ENCODE assay signal across 8 cellular contexts in genomic region chr19:2475702-2476450, GRCh38. TPM values are rescaled to one million over a fixed set of nuclear protein-coding genes. Genes with fewer than 3 reads are reported as not detected.
DNase-seq lines count a peak whose midpoint lies in the region; ATAC-seq and TF ChIP-seq lines count a peak whose summit lies in the region.

Gene GADD45B, plus strand, starts transcription at chr19:2476127. Its CDS starts 232 bp downstream, at chr19:2476359.

- H3K36me3 ChIP-seq in Peyer's patch, result no peaks in the 10 kb centered on the region
- no peaks in the 10 kb centered on the region for H3K36me3 ChIP-seq in esophagus (ENCODE audit: control insufficient read depth in 2 of 2, insufficient read depth in 2 of 2, low read length in 1 of 2)
- H3K36me3 ChIP-seq in muscle layer of colon (ENCODE audit: insufficient read depth, low read length), result no peaks in the 10 kb centered on the region

- H3K4me1 ChIP-seq in Peyer's patch, result peaks cover 3 to 32% (median 12%) of the 10 kb centered on the region in 4 donors
- H3K4me1 ChIP-seq in esophagus (ENCODE audit: control insufficient read depth in 2 of 2, insufficient read depth in 2 of 2, low read length in 1 of 2), result peaks cover 0 to 5% of the 10 kb centered on the region in 2 donors
- peaks cover 16% of the 10 kb centered on the region for H3K4me1 ChIP-seq in muscle layer of colon (ENCODE audit: insufficient read depth, low read length)

- WGBS in esophagus, 2 donors, result 0% methylated on average over 60 to 70 of the region's 70 CpGs

- H3K9me3 ChIP-seq in Peyer's patch (no peaks in the 10 kb centered on the region), esophagus (ENCODE audit: control insufficient read depth in 2 of 2, insufficient read depth in 1 of 2, low read depth in 1 of 2, low read length in 1 of 2) (no peaks in the 10 kb centered on the region), muscle layer of colon (ENCODE audit: low read length) (no peaks in the 10 kb centered on the region)

- peaks cover 16% of the 10 kb centered on the region for H3K36me3 Mint-ChIP-seq in activated T-cell treated with anti-CD3 and anti-CD28 coated beads, Interleukin-2, amount 50 U/mL, for 4 hours (ENCODE audit: insufficient read depth)

- peak within 1 kb of the TSS; percentile 68 to 94 (median 84) for H3K4me3 ChIP-seq in Peyer's patch
- peak within 1 kb of the TSS; percentile 90 to 91 for H3K4me3 ChIP-seq in esophagus (ENCODE audit: low read depth in 1 of 2, low read length in 2 of 2)
- H3K4me3 ChIP-seq in muscle layer of colon (ENCODE audit: low read depth in 1 of 2, low read length in 2 of 2), result peak within 1 kb of the TSS; percentile 99

- ATAC-seq in GM21619 (IDR thresholded peaks at IDR 0.05; ENCODE audit: unreplicated experiment), result peak; percentile 41
- peak; percentile 57 to 58 for ATAC-seq in activated T-cell treated with anti-CD3 and anti-CD28 coated beads, Interleukin-2, amount 50 U/mL, for 4 hours

- peak within 1 kb of the TSS; percentile 96 for H3K4me3 Mint-ChIP-seq in activated T-cell treated with anti-CD3 and anti-CD28 coated beads, Interleukin-2, amount 50 U/mL, for 4 hours

- peak within 1 kb of the TSS; percentile 87 for H3K9ac ChIP-seq in muscle layer of colon (ENCODE audit: low read length)

- no peaks in the 10 kb centered on the region for H3K27me3 ChIP-seq in Peyer's patch
- no peaks in the 10 kb centered on the region for H3K27me3 ChIP-seq in esophagus (ENCODE audit: control insufficient read depth in 1 of 2, insufficient read depth in 2 of 2, low read length in 2 of 2)
- H3K27me3 ChIP-seq in muscle layer of colon (ENCODE audit: control insufficient read depth in 1 of 2, insufficient read depth in 2 of 2, low read length in 2 of 2), result no peaks in the 10 kb centered on the region

- peak; percentile 100 for TF ChIP-seq POLR2A in Peyer's patch (IDR thresholded peaks at IDR 0.05)

- H3K27me3 Mint-ChIP-seq in activated T-cell treated with anti-CD3 and anti-CD28 coated beads, Interleukin-2, amount 50 U/mL, for 4 hours (ENCODE audit: low read depth), result no peaks in the 10 kb centered on the region

- peaks cover 17% of the 10 kb centered on the region for H3K4me1 Mint-ChIP-seq in activated T-cell treated with anti-CD3 and anti-CD28 coated beads, Interleukin-2, amount 50 U/mL, for 4 hours (ENCODE audit: low read depth)

- H3K9me3 Mint-ChIP-seq in activated T-cell treated with anti-CD3 and anti-CD28 coated beads, Interleukin-2, amount 50 U/mL, for 4 hours, result no peaks in the 10 kb centered on the region

- peak within 1 kb of the TSS; percentile 78 to 95 (median 90) for H3K27ac ChIP-seq in Peyer's patch
- H3K27ac ChIP-seq in esophagus (ENCODE audit: low read depth in 2 of 2, low read length in 1 of 2), result peak within 1 kb of the TSS; percentile 94 to 97
- H3K27ac ChIP-seq in muscle layer of colon (ENCODE audit: low read depth, low read length), result peak within 1 kb of the TSS; percentile 99

- DNase-seq in DMS153 (lab: John Stamatoyannopoulos, UW), result peak; percentile 92
- peak; percentile 91 for DNase-seq in KG1 (lab: John Stamatoyannopoulos, UW)
- peak; percentile 96 to 99 (median 98) for DNase-seq in Peyer's patch
- DNase-seq in activated T-cell treated with anti-CD3 and anti-CD28 coated beads, Interleukin-2, amount 50 U/mL, for 4 hours, result peak; percentile 98
- peak; percentile 95 to 97 for DNase-seq in stimulated activated CD8-positive, alpha-beta memory T cell treated with anti-CD3 and anti-CD28 coated beads, Interleukin-7, amount 100 ng/mL, for 1 hour (ENCODE audit: low read depth in 2 of 2)

- no peak for TF ChIP-seq CTCF in Peyer's patch (IDR thresholded peaks at IDR 0.05)

RNA-seq across cellular contexts. Expression of gene GADD45B, which starts in this region (rescaled TPM):
- 100 to 1,000 TPM in 1 of 4 donors, 10 to 100 TPM in 3; 35.5 to 278 (median 54.9) TPM for total RNA-seq in Peyer's patch
- total RNA-seq in activated T-cell treated with anti-CD3 and anti-CD28 coated beads, Interleukin-2, amount 50 U/mL, for 4 hours, result 10 to 100 TPM; 67.4 to 75.5 (median 72.8) TPM
- 10 to 100 TPM; 37.6 to 62.6 TPM for polyA plus RNA-seq in esophagus

Comparison
In these comparisons a context has a peak if more than half of its experiments do, and no peak if none do; other contexts are left out.
1. Peak in every context shown above with its lines: DNase-seq, ATAC-seq, H3K4me3 ChIP-seq and H3K27ac ChIP-seq.